In genomic region chr15:48720646-48721045, GRCh38 we compare ENCODE assay signal across 19 cellular contexts.
DNase-seq lines count a peak whose midpoint lies in the region; ATAC-seq and TF ChIP-seq lines count a peak whose summit lies in the region.
"Had no signal": no experiment of that assay in that cellular context is flagged by ENCODE, and none has a peak within 500 bp of the region (broad histone marks: within the 10 kb centered on the region; RNA-seq: fewer than 3 reads in every experiment).

No MANE protein-coding gene starts in this region.

- POLR2A ChIA-PET in activated CD4-positive, alpha-beta memory T cell treated with anti-CD3 and anti-CD28 coated beads, Interleukin-2, amount 10 ng/mL, durations not matched to agents 7 days and 5 days (lab: Charles Lee): no interaction called here

- no peak for TF ChIP-seq EP300 in suprapubic skin (IDR thresholded peaks at IDR 0.05)

- intact Hi-C loops in Right ventricle myocardium inferior (cut with DNase I): no loop called here

- H3K9me3 Mint-ChIP-seq in activated CD4-positive, alpha-beta memory T cell treated with anti-CD3 and anti-CD28 coated beads, Interleukin-2, amount 10 ng/mL, durations not matched to agents 7 days and 5 days: peaks cover 7% of the 10 kb centered on the region

- H3K4me1 ChIP-seq in right atrium auricular region (no peaks in the 10 kb centered on the region), suprapubic skin (peaks cover 4% of the 10 kb centered on the region)

- no peak for ATAC-seq in Right ventricle myocardium inferior
- ATAC-seq: mucosa of descending colon had no signal

- H3K4me3 ChIP-seq in right atrium auricular region: no peak overlapping the region
- no peak overlapping the region for H3K4me3 ChIP-seq in fibroblast of villous mesenchyme (ENCODE audit: low read depth, low read length)
- no peak overlapping the region for H3K4me3 ChIP-seq in suprapubic skin
- H3K4me3 ChIP-seq: mucosa of descending colon had no signal

- CTCF ChIA-PET in activated CD4-positive, alpha-beta memory T cell treated with anti-CD3 and anti-CD28 coated beads, Interleukin-2, amount 10 ng/mL, durations not matched to agents 7 days and 5 days (lab: Charles Lee): interaction anchor here (0.6 kb wide), 1 partner anchor 400 kb away, joined by 3 read pairs; no protein-coding TSS in a partner anchor

- no peaks in the 10 kb centered on the region for H3K4me1 Mint-ChIP-seq in activated CD4-positive, alpha-beta memory T cell treated with anti-CD3 and anti-CD28 coated beads, Interleukin-2, amount 10 ng/mL, durations not matched to agents 7 days and 5 days
- H3K4me1 Mint-ChIP-seq: activated naive CD4-positive, alpha-beta T cell treated with anti-CD3 and anti-CD28 coated beads, Interleukin-2, amount 50 U/mL, for 24 hours had no signal

- H3K27me3 ChIP-seq in right atrium auricular region (no peaks in the 10 kb centered on the region), suprapubic skin (no peaks in the 10 kb centered on the region)

- DNase-seq in right atrium auricular region (ENCODE audit: low spot score) (no peak), Right ventricle myocardium inferior (ENCODE audit: missing footprints) (no peak), amniotic epithelial cell (ENCODE audit: low read depth) (peak; percentile 54), fibroblast of villous mesenchyme (ENCODE audit: low read depth) (peak; percentile 28), suprapubic skin (ENCODE audit: low spot score in 2 of 2) (peak in 1 of 2 donors; percentile 68), AML-193 (lab: John Stamatoyannopoulos, UW) (no peak), NK-92 (lab: John Stamatoyannopoulos, UW; ENCODE audit: unreplicated experiment) (no peak)
- no peak for DNase-seq in activated CD4-positive, alpha-beta memory T cell treated with anti-CD3 and anti-CD28 coated beads, Interleukin-2, amount 10 ng/mL, durations not matched to agents 7 days and 5 days
- DNase-seq: activated CD4-positive, alpha-beta T cell treated with anti-CD3 and anti-CD28 coated beads for 4 hours; effector memory CD4-positive, alpha-beta T cell; hippocampal formation; MM.1S; mucosa of descending colon; nephron progenitor cell; posterior cingulate gyrus; T-helper 1 cell had no signal

- no peak overlapping the region for H3K4me3 Mint-ChIP-seq in activated CD4-positive, alpha-beta memory T cell treated with anti-CD3 and anti-CD28 coated beads, Interleukin-2, amount 10 ng/mL, durations not matched to agents 7 days and 5 days
- H3K4me3 Mint-ChIP-seq: activated naive CD4-positive, alpha-beta T cell treated with anti-CD3 and anti-CD28 coated beads, Interleukin-2, amount 50 U/mL, for 24 hours; activated T-helper 1 cell treated with anti-CD3 and anti-CD28 coated beads, Interleukin-12 subunit alpha, Interleukin-12 subunit beta, Interleukin-2, Interleukin-4 antibody, amounts not matched to agents 30 ng/mL and 10 ng/mL and 1 ng/mL, durations not matched to agents 14 hours and 24 hours and 36 hours; nephron progenitor cell had no signal

- TF ChIP-seq POLR2A in suprapubic skin (IDR thresholded peaks at IDR 0.05): no peak

- H3K9me3 ChIP-seq in right atrium auricular region (peaks cover 0 to 14% of the 10 kb centered on the region in 2 donors), suprapubic skin (no peaks in the 10 kb centered on the region)

- H3K27ac ChIP-seq in right atrium auricular region: peak overlapping the region; percentile 15 to 28
- peak overlapping the region; percentile 75 for H3K27ac ChIP-seq in suprapubic skin
- H3K27ac ChIP-seq: C4-2B had no signal

- H3K27ac Mint-ChIP-seq in activated CD4-positive, alpha-beta memory T cell treated with anti-CD3 and anti-CD28 coated beads, Interleukin-2, amount 10 ng/mL, durations not matched to agents 7 days and 5 days: no peak overlapping the region
- H3K27ac Mint-ChIP-seq: activated naive CD4-positive, alpha-beta T cell treated with anti-CD3 and anti-CD28 coated beads, Interleukin-2, amount 50 U/mL, for 24 hours; nephron progenitor cell had no signal

- H3K36me3 Mint-ChIP-seq in activated CD4-positive, alpha-beta memory T cell treated with anti-CD3 and anti-CD28 coated beads, Interleukin-2, amount 10 ng/mL, durations not matched to agents 7 days and 5 days (ENCODE audit: low read depth): peaks cover 43% of the 10 kb centered on the region

- H3K36me3 ChIP-seq in right atrium auricular region (no peaks in the 10 kb centered on the region), suprapubic skin (no peaks in the 10 kb centered on the region)

- H3K27me3 Mint-ChIP-seq in activated CD4-positive, alpha-beta memory T cell treated with anti-CD3 and anti-CD28 coated beads, Interleukin-2, amount 10 ng/mL, durations not matched to agents 7 days and 5 days: no peaks in the 10 kb centered on the region
- H3K27me3 Mint-ChIP-seq: activated naive CD4-positive, alpha-beta T cell treated with anti-CD3 and anti-CD28 coated beads, Interleukin-2, amount 50 U/mL, for 24 hours had no signal

- 75% methylated on average over 3 of the region's 3 CpGs for WGBS in suprapubic skin

- TF ChIP-seq CTCF in right atrium auricular region (IDR thresholded peaks at IDR 0.05) (no peak), fibroblast of villous mesenchyme (IDR thresholded peaks at IDR 0.05; ENCODE audit: insufficient read depth, low read depth, low read length) (no peak), suprapubic skin (IDR thresholded peaks at IDR 0.05) (no peak)

Comparison
In these comparisons a context has a peak if more than half of its experiments do, and no peak if none do; other contexts are left out.
1. DNase-seq: peak in amniotic epithelial cell (single experiment) and fibroblast of villous mesenchyme (single experiment); none in right atrium auricular region (single experiment), Right ventricle myocardium inferior (single experiment), AML-193 (0 of 2), activated CD4-positive, alpha-beta memory T cell treated with anti-CD3 and anti-CD28 coated beads, Interleukin-2, amount 10 ng/mL, durations not matched to agents 7 days and 5 days (single experiment) and NK-92 (single experiment).